ENCODE assay signal across 8 cellular contexts in the genomic region with DNA sequence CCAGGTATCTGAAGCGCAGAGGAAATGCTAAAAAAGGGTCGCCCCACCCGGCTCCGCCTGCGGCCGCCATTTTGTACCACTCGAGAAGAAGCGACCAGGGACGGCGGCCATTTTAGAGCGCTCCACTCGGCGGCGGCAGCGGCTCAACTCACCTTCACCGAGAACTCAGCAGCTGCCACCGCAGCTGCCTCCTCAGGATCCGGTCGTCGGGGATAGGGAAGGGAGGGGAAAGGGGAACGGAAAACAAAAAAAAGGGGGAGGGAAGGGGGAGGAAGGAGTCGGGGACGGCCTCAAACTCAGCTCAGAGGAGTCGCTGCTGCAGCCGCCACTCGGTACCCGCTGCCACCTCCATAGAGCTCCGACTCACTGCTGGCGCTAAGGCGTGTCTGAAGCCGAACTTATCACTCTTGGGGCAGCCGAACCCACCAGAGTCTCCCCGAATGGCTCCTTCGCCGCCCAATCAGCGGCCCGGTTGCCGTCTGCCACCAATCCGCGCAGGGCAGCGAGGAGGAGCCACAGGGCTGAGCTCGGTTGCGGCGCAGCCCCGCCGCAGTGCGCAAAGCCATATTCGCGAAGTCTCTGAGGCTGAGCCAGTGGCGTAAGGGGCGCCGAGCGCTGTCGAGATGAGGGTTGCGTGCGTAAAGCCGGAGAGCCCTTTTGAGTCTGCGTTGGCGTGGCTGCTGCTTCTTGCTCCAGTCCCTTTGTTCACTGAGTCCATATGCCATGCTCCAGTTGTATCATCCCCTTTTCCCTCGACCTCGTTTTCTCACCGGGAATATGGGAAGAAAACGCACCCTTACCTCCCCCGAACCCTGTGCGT. TPM values are rescaled to one million over a fixed set of nuclear protein-coding genes. Genes with fewer than 3 reads are reported as not detected.
DNase-seq lines count a peak whose midpoint lies in the region; ATAC-seq, FAIRE-seq and TF ChIP-seq lines count a peak whose summit lies in the region.

A gene (minus strand): TSS at position 374 of the 820 bp plus-strand sequence.

- peak; percentile 97 to 99 for DNase-seq in NCI-H187 (lab: John Stamatoyannopoulos, UW)
- peak; percentile 92 to 99 (median 97) for DNase-seq in T-helper 2 cell
- peak; percentile 99 for DNase-seq in left ventricle myocardium superior
- DNase-seq in psoas muscle: peak; percentile 98 to 99
- peak; percentile 99 for DNase-seq in urothelium cell line (ENCODE audit: low spot score)

- no peak for TF ChIP-seq CTCF in psoas muscle (IDR thresholded peaks at IDR 0.05)

- H3K9me3 ChIP-seq in psoas muscle: no peaks in the 10 kb centered on the region

- H3K36me3 ChIP-seq in psoas muscle (ENCODE audit: insufficient read depth in 1 of 2, low read depth in 1 of 2): peaks cover 10 to 35% of the 10 kb centered on the region in 2 donors

- H3K4me1 ChIP-seq in psoas muscle: peaks cover 38% of the 10 kb centered on the region

- WGBS in psoas muscle, 3 donors: 0 to 1% (median 0%) methylated on average over 60 to 65 of the region's 65 CpGs

- no peaks in the 10 kb centered on the region for H3K27me3 ChIP-seq in psoas muscle (ENCODE audit: insufficient read depth in 3 of 3, low read length in 2 of 3)

- H3K27ac ChIP-seq in angular gyrus (ENCODE audit: low read depth, low read length) (peak within 1 kb of the TSS; percentile 97), psoas muscle (peak within 1 kb of the TSS; percentile 99)

- intact Hi-C loops in left ventricle myocardium superior (cut with micrococcal nuclease): no loop called here
- intact Hi-C loops in psoas muscle (cut with DNase I): loop anchor here (1.0 to 5.0 kb wide), 7 partner anchors 41 to 98 kb away; a partner anchor contains a TSS

- ATAC-seq in GM18498 (IDR thresholded peaks at IDR 0.05; ENCODE audit: unreplicated experiment) (peak; percentile 91), HG02938 (IDR thresholded peaks at IDR 0.05; ENCODE audit: unreplicated experiment) (peak; percentile 90), left ventricle myocardium superior (peak; percentile 97), psoas muscle (peak; percentile 94 to 97 (median 96))

- peak within 1 kb of the TSS; percentile 97 for H3K4me3 ChIP-seq in psoas muscle

- peak; percentile 91 for FAIRE-seq in urothelium cell line (lab: Jason Lieb, UNC)

RNA-seq across cellular contexts. Expression of the gene that starts here (rescaled TPM):
- total RNA-seq in left ventricle myocardium superior: 739 TPM
- 100 to 1,000 TPM; 652 to 809 (median 709) TPM for total RNA-seq in psoas muscle
- 100 to 1,000 TPM; 308 to 726 (median 645) TPM for polyA plus RNA-seq in psoas muscle

Comparison
In these comparisons a context has a peak if more than half of its experiments do, and no peak if none do; other contexts are left out.
1. Peak in every context shown above with its lines: DNase-seq, ATAC-seq, H3K4me3 ChIP-seq and H3K27ac ChIP-seq.